15 cellular contexts compared by ENCODE assay signal in genomic region chr10:15334650-15335323, GRCh38. TPM values are rescaled to one million over a fixed set of nuclear protein-coding genes. Genes with fewer than 3 reads are reported as not detected.
DNase-seq lines count a peak whose midpoint lies in the region; ATAC-seq and TF ChIP-seq lines count a peak whose summit lies in the region.
"Had no signal": no experiment of that assay in that cellular context is flagged by ENCODE, and none has a peak within 500 bp of the region (broad histone marks: within the 10 kb centered on the region; RNA-seq: fewer than 3 reads in every experiment).

No MANE protein-coding gene starts in this region.

- no peaks in the 10 kb centered on the region for H3K9me3 Mint-ChIP-seq in type B pancreatic cell
- H3K9me3 Mint-ChIP-seq in effector memory CD8-positive, alpha-beta T cell = no peaks in the 10 kb centered on the region
- H3K9me3 Mint-ChIP-seq: CD4-positive, alpha-beta T cell; HFFc6 had no signal

- no peaks in the 10 kb centered on the region for H3K27me3 ChIP-seq in vagina
- H3K27me3 ChIP-seq: BE2C had no signal

- no peak overlapping the region for H3K4me3 Mint-ChIP-seq in type B pancreatic cell
- H3K4me3 Mint-ChIP-seq in effector memory CD8-positive, alpha-beta T cell = no peak overlapping the region
- H3K4me3 Mint-ChIP-seq: CD4-positive, alpha-beta T cell; HFFc6 had no signal

- peak overlapping the region; percentile 5 for H3K27ac ChIP-seq in VCaP
- H3K27ac ChIP-seq in vagina = no peak overlapping the region

- H3K36me3 ChIP-seq in mucosa of descending colon (ENCODE audit: low read depth) (no peaks in the 10 kb centered on the region), vagina (no peaks in the 10 kb centered on the region)
- H3K36me3 ChIP-seq: BE2C had no signal

- TF ChIP-seq CTCF in VCaP (conservative IDR thresholded peaks at IDR 0.05) (no peak), mucosa of descending colon (IDR thresholded peaks at IDR 0.05) (no peak), type B pancreatic cell (conservative IDR thresholded peaks at IDR 0.05) (no peak), vagina (IDR thresholded peaks at IDR 0.05) (no peak)

- intact Hi-C loops in mucosa of descending colon (cut with DNase I, micrococcal nuclease) = no loop called here
- intact Hi-C loops in vagina (cut with DNase I) = no loop called here

- TF ChIP-seq POLR2A in vagina (IDR thresholded peaks at IDR 0.05) = no peak

- peak; percentile 8 for ATAC-seq in mucosa of descending colon
- no peak for ATAC-seq in effector memory CD8-positive, alpha-beta T cell (replicated peaks)
- ATAC-seq: PC-3 had no signal

- H3K27ac Mint-ChIP-seq in type B pancreatic cell = peak overlapping the region; percentile 64
- no peak overlapping the region for H3K27ac Mint-ChIP-seq in effector memory CD8-positive, alpha-beta T cell
- H3K27ac Mint-ChIP-seq: CD4-positive, alpha-beta T cell; HFFc6 had no signal

- H3K4me3 ChIP-seq in mucosa of descending colon = no peak overlapping the region
- no peak overlapping the region for H3K4me3 ChIP-seq in vagina

- H3K4me1 ChIP-seq in mucosa of descending colon (ENCODE audit: low read depth) = peaks cover 46% of the 10 kb centered on the region
- no peaks in the 10 kb centered on the region for H3K4me1 ChIP-seq in vagina
- H3K4me1 ChIP-seq: BE2C had no signal

- DNase-seq in glomerular visceral epithelial cell (ENCODE audit: extremely low spot score) = peak; percentile 33
- peak in 1 of 3 donors; percentile 22 for DNase-seq in mucosa of descending colon
- DNase-seq in type B pancreatic cell (ENCODE audit: extremely low spot score, unreplicated experiment) = no peak
- DNase-seq in effector memory CD8-positive, alpha-beta T cell = no peak
- DNase-seq in vagina (ENCODE audit: extremely low spot score in 2 of 2) = no peak
- no peak for DNase-seq in T-helper 9 cell
- DNase-seq: BE2C; CD4-positive, alpha-beta T cell; DMS53; HFFc6; NCI-H1930; NCI-H2171 treated with DMSO at 0.1 percent for 48 hours; NCI-H748 treated with DMSO at 0.1 percent for 48 hours; PC-3 had no signal

- H3K36me3 Mint-ChIP-seq in type B pancreatic cell = peaks cover 5% of the 10 kb centered on the region
- no peaks in the 10 kb centered on the region for H3K36me3 Mint-ChIP-seq in effector memory CD8-positive, alpha-beta T cell (ENCODE audit: insufficient read depth)

- peaks cover 25% of the 10 kb centered on the region for H3K4me1 Mint-ChIP-seq in type B pancreatic cell (ENCODE audit: unreplicated experiment)
- no peaks in the 10 kb centered on the region for H3K4me1 Mint-ChIP-seq in effector memory CD8-positive, alpha-beta T cell (ENCODE audit: low read depth in 2 of 2)

- H3K27me3 Mint-ChIP-seq in type B pancreatic cell = no peaks in the 10 kb centered on the region
- peaks cover 10 to 13% of the 10 kb centered on the region in 2 donors for H3K27me3 Mint-ChIP-seq in effector memory CD8-positive, alpha-beta T cell
- H3K27me3 Mint-ChIP-seq: CD4-positive, alpha-beta T cell had no signal

- H3K9me3 ChIP-seq in mucosa of descending colon (no peaks in the 10 kb centered on the region), vagina (no peaks in the 10 kb centered on the region)
- H3K9me3 ChIP-seq: BE2C had no signal

RNA-seq across cellular contexts. Expression of gene FAM171A1, which starts 36.3 kb away (rescaled TPM):
- total RNA-seq in mucosa of descending colon = 10 to 100 TPM; 33.7 to 60.7 (median 50.4) TPM
- total RNA-seq in type B pancreatic cell (ENCODE audit: low replicate concordance) = 28.6 and 49.3 TPM in 2 replicates
- 8.6 TPM for total RNA-seq in vagina
